Comparison of ENCODE assay signal across 9 cellular contexts in the genomic region with DNA sequence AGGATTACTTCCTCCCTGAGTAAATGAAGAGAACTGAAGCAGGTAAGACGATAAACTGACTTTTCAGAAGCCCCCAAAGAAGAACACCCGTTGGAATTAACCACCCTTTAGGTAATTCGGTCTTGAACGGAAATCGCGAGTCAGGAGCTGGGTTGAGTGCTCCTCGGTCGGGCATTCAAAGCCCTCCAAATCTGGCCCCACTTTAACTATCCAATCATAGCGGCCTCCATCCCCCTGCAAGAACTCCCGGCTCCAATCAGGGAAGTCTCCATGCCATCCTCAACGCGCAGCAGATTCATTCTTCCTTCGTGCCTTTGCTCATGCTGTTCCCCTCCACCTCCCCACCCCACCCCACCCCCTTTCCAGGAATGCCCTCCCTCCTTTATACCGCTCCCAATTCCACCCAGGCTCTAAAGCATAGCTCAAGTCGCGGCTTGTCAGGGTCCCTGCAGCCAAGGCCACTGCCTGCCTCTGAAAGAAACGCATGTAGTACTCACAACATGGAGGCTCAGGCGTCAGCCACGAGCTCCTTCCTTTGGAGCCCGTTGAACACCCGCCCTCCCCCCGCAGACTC. TPM values are rescaled to one million over a fixed set of nuclear protein-coding genes. Genes with fewer than 3 reads are reported as not detected.
DNase-seq lines count a peak whose midpoint lies in the region; FAIRE-seq and TF ChIP-seq lines count a peak whose summit lies in the region.
"Had no signal": no experiment of that assay in that cellular context is flagged by ENCODE, and none has a peak within 500 bp of the region (broad histone marks: within the 10 kb centered on the region; RNA-seq: fewer than 3 reads in every experiment).

No MANE protein-coding gene starts in this region.

- no peaks in the 10 kb centered on the region for H3K27me3 ChIP-seq in skeletal muscle satellite cell (ENCODE audit: control insufficient read depth, insufficient read depth, low read length)

- H3K9ac ChIP-seq in skeletal muscle satellite cell (ENCODE audit: low read depth, low read length), result peak overlapping the region; percentile 85

- H3K4me1 Mint-ChIP-seq in T-helper 2 cell treated with Interferon-gamma antibody and Interleukin-4, amounts not matched to agents 5 μg/mL and 100 μg/mL, for 36 hours (ENCODE audit: low read depth), result peaks cover 39% of the 10 kb centered on the region

- peaks cover 22% of the 10 kb centered on the region for H3K36me3 Mint-ChIP-seq in T-helper 2 cell treated with Interferon-gamma antibody and Interleukin-4, amounts not matched to agents 5 μg/mL and 100 μg/mL, for 36 hours (ENCODE audit: low read depth)

- H3K27ac Mint-ChIP-seq in T-helper 2 cell treated with Interferon-gamma antibody and Interleukin-4, amounts not matched to agents 5 μg/mL and 100 μg/mL, for 36 hours, result peak overlapping the region; percentile 98

- peak; percentile 76 for DNase-seq in NCI-H2107 treated with DMSO at 0.1 percent for 48 hours (lab: John Stamatoyannopoulos, UW; ENCODE audit: unreplicated experiment)
- DNase-seq in NCI-H2107 (lab: John Stamatoyannopoulos, UW), result no peak
- DNase-seq in NCI-H1417 (lab: John Stamatoyannopoulos, UW), result peak; percentile 51 to 93 (median 87)
- DNase-seq in T-helper 2 cell treated with Interferon-gamma antibody and Interleukin-4, amounts not matched to agents 5 μg/mL and 100 μg/mL, for 36 hours (ENCODE audit: low spot score), result peak; percentile 40
- peak; percentile 74 to 80 for DNase-seq in cardiac fibroblast (ENCODE audit: low read depth in 2 of 2)
- DNase-seq in inferior parietal cortex (ENCODE audit: extremely low spot score), result peak; percentile 64
- no peak for DNase-seq in D721Med (ENCODE audit: insufficient read length, low spot score)

- TF ChIP-seq CTCF in cardiac fibroblast (IDR thresholded peaks at IDR 0.05; ENCODE audit: low read depth, low read length) (no peak), D721Med (IDR thresholded peaks at IDR 0.05; ENCODE audit: insufficient read depth, missing control alignments) (no peak)

- H3K27me3 Mint-ChIP-seq in T-helper 2 cell treated with Interferon-gamma antibody and Interleukin-4, amounts not matched to agents 5 μg/mL and 100 μg/mL, for 36 hours (ENCODE audit: low read depth), result no peaks in the 10 kb centered on the region

- FAIRE-seq in D721Med (lab: Jason Lieb, UNC), result no peak
- FAIRE-seq: A204.1 had no signal

- H3K4me3 Mint-ChIP-seq in T-helper 2 cell treated with Interferon-gamma antibody and Interleukin-4, amounts not matched to agents 5 μg/mL and 100 μg/mL, for 36 hours, result peak overlapping the region; percentile 83

- no peaks in the 10 kb centered on the region for H3K9me3 ChIP-seq in skeletal muscle satellite cell (replicated peaks; ENCODE audit: low read length)

- H3K4me3 ChIP-seq in cardiac fibroblast (replicated peaks in 1 of 2; ENCODE audit: low read depth in 2 of 2, low read length in 2 of 2) (peak overlapping the region; percentile 53 to 70), skeletal muscle satellite cell (ENCODE audit: low read length) (peak overlapping the region; percentile 72)

- H3K36me3 ChIP-seq in skeletal muscle satellite cell (ENCODE audit: insufficient read depth, low read length), result no peaks in the 10 kb centered on the region

- no peaks in the 10 kb centered on the region for H3K9me3 Mint-ChIP-seq in T-helper 2 cell treated with Interferon-gamma antibody and Interleukin-4, amounts not matched to agents 5 μg/mL and 100 μg/mL, for 36 hours

- peaks cover 25% of the 10 kb centered on the region for H3K4me1 ChIP-seq in skeletal muscle satellite cell (ENCODE audit: control insufficient read depth, insufficient read depth, low read length)

- H3K4me2 ChIP-seq in skeletal muscle satellite cell (ENCODE audit: low read length), result peak overlapping the region; percentile 97

RNA-seq across cellular contexts. Expression of a gene that starts 0.6 kb away (rescaled TPM):
- 4.6 and 5.3 TPM in 2 replicates for total RNA-seq in skeletal muscle satellite cell (2012; rRNA removed)

Comparison
In these comparisons a context has a peak if more than half of its experiments do, and no peak if none do; other contexts are left out.
1. DNase-seq: peak in NCI-H2107 treated with DMSO at 0.1 percent for 48 hours (single experiment), NCI-H1417 (3 of 3), T-helper 2 cell treated with Interferon-gamma antibody and Interleukin-4, amounts not matched to agents 5 μg/mL and 100 μg/mL, for 36 hours (single experiment), cardiac fibroblast (2 of 2) and inferior parietal cortex (single experiment); none in NCI-H2107 (single experiment) and D721Med (single experiment).